In genomic region chr14:68686724-68687123, GRCh38 we compare ENCODE assay signal across 18 cellular contexts.
DNase-seq lines count a peak whose midpoint lies in the region; ATAC-seq and TF ChIP-seq lines count a peak whose summit lies in the region.
"Had no signal": no experiment of that assay in that cellular context is flagged by ENCODE, and none has a peak within 500 bp of the region (broad histone marks: within the 10 kb centered on the region; RNA-seq: fewer than 3 reads in every experiment).

No MANE protein-coding gene starts in this region.

- peak overlapping the region; percentile 74 for H2BK120ac ChIP-seq in trophoblast cell (ENCODE audit: insufficient read depth, low read length, poor library complexity)

- BruUV-seq in PC-3 (replicated peaks; lab: Mats Ljungman, UMichigan), result no TSS peak

- H3K27me3 Mint-ChIP-seq in T-helper 2 cell treated with Interferon-gamma antibody and Interleukin-4, amounts not matched to agents 5 μg/mL and 100 μg/mL, for 36 hours (ENCODE audit: low read depth), result no peaks in the 10 kb centered on the region
- H3K27me3 Mint-ChIP-seq: activated T-cell treated with anti-CD3 and anti-CD28 coated beads, Interleukin-2, amount 50 U/mL, for 24 hours had no signal

- no peak overlapping the region for H3K4me3 Mint-ChIP-seq in T-helper 2 cell treated with Interferon-gamma antibody and Interleukin-4, amounts not matched to agents 5 μg/mL and 100 μg/mL, for 36 hours
- H3K4me3 Mint-ChIP-seq: activated T-cell treated with anti-CD3 and anti-CD28 coated beads, Interleukin-2, amount 50 U/mL, for 24 hours; neural crest cell had no signal

- no peak overlapping the region for H4K8ac ChIP-seq in trophoblast cell (ENCODE audit: low read depth, low read length)

- H2AFZ ChIP-seq in PC-3 (ENCODE audit: low read length) (no peak overlapping the region), trophoblast cell (ENCODE audit: insufficient read depth, low read length, poor library complexity) (no peak overlapping the region)

- POLR2A ChIA-PET in PC-3 (lab: Charles Lee; ENCODE audit: unreplicated experiment), result interaction anchor here (0.6 kb wide), 1 partner anchor 1293 kb away, joined by 3 read pairs; no protein-coding TSS in a partner anchor

- H3K36me3 Mint-ChIP-seq in T-helper 2 cell treated with Interferon-gamma antibody and Interleukin-4, amounts not matched to agents 5 μg/mL and 100 μg/mL, for 36 hours (ENCODE audit: low read depth), result no peaks in the 10 kb centered on the region

- H3K4me3 ChIP-seq in PC-3 (ENCODE audit: low read length) (no peak overlapping the region), trophoblast cell (ENCODE audit: low read depth, low read length) (no peak overlapping the region), aorta (ENCODE audit: low read length in 2 of 2) (no peak overlapping the region)
- H3K4me3 ChIP-seq in effector memory CD4-positive, alpha-beta T cell (ENCODE audit: insufficient read depth, low read depth, low read length, poor library complexity, severe bottlenecking), result no peak overlapping the region
- H3K4me3 ChIP-seq: right lobe of liver had no signal

- H3K4me1 Mint-ChIP-seq in T-helper 2 cell treated with Interferon-gamma antibody and Interleukin-4, amounts not matched to agents 5 μg/mL and 100 μg/mL, for 36 hours (ENCODE audit: low read depth), result peaks cover 35% of the 10 kb centered on the region

- H3K27ac ChIP-seq in PC-3 (ENCODE audit: low read length), result peak overlapping the region; percentile 96
- peak overlapping the region; percentile 79 for H3K27ac ChIP-seq in effector memory CD4-positive, alpha-beta T cell (ENCODE audit: insufficient read depth, low read length, poor library complexity, severe bottlenecking)
- peak overlapping the region; percentile 95 for H3K27ac ChIP-seq in trophoblast cell (ENCODE audit: low read depth, low read length)
- no peak overlapping the region for H3K27ac ChIP-seq in aorta (ENCODE audit: low read depth in 1 of 2, low read length in 2 of 2)
- H3K27ac ChIP-seq: right lobe of liver, VCaP had no signal

- H3K36me3 ChIP-seq in PC-3 (ENCODE audit: low read depth, low read length), result 0 out of 2 replicates have a peak, but pooled peaks cover 4% of the 10 kb centered on the region
- no peaks in the 10 kb centered on the region for H3K36me3 ChIP-seq in effector memory CD4-positive, alpha-beta T cell (ENCODE audit: control insufficient read depth, insufficient read depth, low read length)
- H3K36me3 ChIP-seq in trophoblast cell (ENCODE audit: control insufficient read depth in 1 of 2, insufficient read depth in 2 of 2, low read length in 2 of 2), result no peaks in the 10 kb centered on the region
- no peaks in the 10 kb centered on the region for H3K36me3 ChIP-seq in aorta (ENCODE audit: control insufficient read depth in 1 of 2, insufficient read depth in 2 of 2, low read length in 1 of 2)
- H3K36me3 ChIP-seq: right lobe of liver had no signal

- H3K9me2 ChIP-seq in PC-3 (replicated peaks; ENCODE audit: low read length), result no peaks in the 10 kb centered on the region

- no peak overlapping the region for H3K4ac ChIP-seq in trophoblast cell (ENCODE audit: low read depth, low read length)

- no peak overlapping the region for H3K4me2 ChIP-seq in PC-3 (ENCODE audit: low read length)
- no peak overlapping the region for H3K4me2 ChIP-seq in trophoblast cell (ENCODE audit: low read length)

- H3K23ac ChIP-seq in trophoblast cell (ENCODE audit: low read length), result no peak overlapping the region

- H3K27me3 ChIP-seq in PC-3 (ENCODE audit: low read length) (no peaks in the 10 kb centered on the region), trophoblast cell (ENCODE audit: insufficient read depth, low read length) (no peaks in the 10 kb centered on the region), aorta (ENCODE audit: control insufficient read depth in 1 of 2, insufficient read depth in 2 of 2, low read length in 1 of 2) (no peaks in the 10 kb centered on the region)
- no peaks in the 10 kb centered on the region for H3K27me3 ChIP-seq in effector memory CD4-positive, alpha-beta T cell (replicated peaks; ENCODE audit: control insufficient read depth, insufficient read depth, low read length, poor library complexity, severe bottlenecking)
- H3K27me3 ChIP-seq: right lobe of liver had no signal

- intact Hi-C loops in PC-3 (cut with micrococcal nuclease), result loop anchor here (1.0 to 2.0 kb wide), 2 partner anchors 88 to 274 kb away; no protein-coding TSS in a partner anchor
- intact Hi-C loops in aorta (cut with DNase I), result loop anchor here in 1 of 2 donors (10.0 kb wide), 2 partner anchors 442 to 742 kb away; no protein-coding TSS in a partner anchor

- ATAC-seq in PC-3 (no peak), HG02870 (IDR thresholded peaks at IDR 0.05; ENCODE audit: unreplicated experiment) (no peak), aorta (ENCODE audit: low FRiP score) (no peak)
- ATAC-seq: left cardiac atrium, right lobe of liver had no signal

- CTCF ChIA-PET in PC-3 (lab: Charles Lee), result no interaction called here

- H2AK5ac ChIP-seq in trophoblast cell (ENCODE audit: low read length), result peak overlapping the region; percentile 59

- H3K79me1 ChIP-seq in trophoblast cell (ENCODE audit: low read length), result peaks cover 53% of the 10 kb centered on the region

- no peak for TF ChIP-seq CTCF in PC-3 (conservative IDR thresholded peaks at IDR 0.05; ENCODE audit: low read depth, low read length)

- WGBS in trophoblast cell (ENCODE audit: extremely low coverage, insufficient coverage, insufficient read length), result no CpG with 5 or more reads among the region's 8 CpGs
- 95 to 97% methylated on average over 8 of the region's 8 CpGs for WGBS in aorta, 2 donors

- H2BK5ac ChIP-seq in trophoblast cell (ENCODE audit: low read depth, low read length, poor library complexity), result peak overlapping the region; percentile 54

- H3K4me1 ChIP-seq in PC-3 (ENCODE audit: insufficient read depth, low read length) (peaks cover 71% of the 10 kb centered on the region), trophoblast cell (ENCODE audit: control insufficient read depth in 1 of 2, insufficient read depth in 2 of 2, low read length in 2 of 2) (peaks cover 38 to 41% of the 10 kb centered on the region in 2 experiments), aorta (ENCODE audit: control insufficient read depth in 1 of 2, insufficient read depth in 2 of 2, low read length in 2 of 2) (peaks cover 2 to 8% of the 10 kb centered on the region in 2 donors)
- H3K4me1 ChIP-seq in effector memory CD4-positive, alpha-beta T cell (ENCODE audit: control insufficient read depth, insufficient read depth, low read length, poor library complexity, severe bottlenecking), result peaks cover 43% of the 10 kb centered on the region

- DNase-seq in T-helper 2 cell treated with Interferon-gamma antibody and Interleukin-4, amounts not matched to agents 5 μg/mL and 100 μg/mL, for 36 hours (ENCODE audit: low spot score), result no peak
- no peak for DNase-seq in T-helper 2 cell
- no peak for DNase-seq in PC-3
- DNase-seq in effector memory CD4-positive, alpha-beta T cell, result no peak
- DNase-seq in trophoblast cell, result no peak
- no peak for DNase-seq in stimulated activated CD4-positive, alpha-beta T cell treated with anti-CD3 and anti-CD28 coated beads, Interleukin-15, amount 100 ng/mL, for 24 hours
- DNase-seq in aorta, result no peak
- DNase-seq: 8988T, glutamatergic neuron, left cardiac atrium, NCI-H2029, NCI-H748 treated with DMSO at 0.1 percent for 48 hours, right lobe of liver, SHP77 treated with DMSO at 0.1 percent for 48 hours had no signal

- H3K18ac ChIP-seq in trophoblast cell (ENCODE audit: low read length), result peak overlapping the region; percentile 83

- H4K91ac ChIP-seq in trophoblast cell (ENCODE audit: low read depth, low read length), result peak overlapping the region; percentile 90

- H2BK12ac ChIP-seq in trophoblast cell (ENCODE audit: low read length), result peak overlapping the region; percentile 94

- H3K27ac Mint-ChIP-seq in T-helper 2 cell treated with Interferon-gamma antibody and Interleukin-4, amounts not matched to agents 5 μg/mL and 100 μg/mL, for 36 hours, result peak overlapping the region; percentile 67

- H3K9me3 Mint-ChIP-seq in T-helper 2 cell treated with Interferon-gamma antibody and Interleukin-4, amounts not matched to agents 5 μg/mL and 100 μg/mL, for 36 hours, result no peaks in the 10 kb centered on the region
- H3K9me3 Mint-ChIP-seq: activated T-cell treated with anti-CD3 and anti-CD28 coated beads, Interleukin-2, amount 50 U/mL, for 24 hours; neural crest cell had no signal

- no peak overlapping the region for H4K12ac ChIP-seq in trophoblast cell (ENCODE audit: low read depth, low read length)

- no peak overlapping the region for H3K9ac ChIP-seq in PC-3 (ENCODE audit: low read length)
- H3K9ac ChIP-seq in trophoblast cell (ENCODE audit: low read length), result no peak overlapping the region

- H3K79me2 ChIP-seq in PC-3 (ENCODE audit: low read length) (no peaks in the 10 kb centered on the region), trophoblast cell (ENCODE audit: control insufficient read depth, insufficient read depth, low read length, poor library complexity) (peaks cover 16% of the 10 kb centered on the region)

- no peaks in the 10 kb centered on the region for H4K20me1 ChIP-seq in PC-3 (ENCODE audit: low read length)

- peak overlapping the region; percentile 78 for H3K14ac ChIP-seq in trophoblast cell (ENCODE audit: low read length)

- H3K9me3 ChIP-seq in PC-3 (ENCODE audit: low read length) (no peaks in the 10 kb centered on the region; the same call in 1 of the 2 replicates), trophoblast cell (ENCODE audit: insufficient read depth, low read depth, low read length) (peaks cover 2% of the 10 kb centered on the region), aorta (ENCODE audit: control insufficient read depth, low read length) (no peaks in the 10 kb centered on the region)
- no peaks in the 10 kb centered on the region for H3K9me3 ChIP-seq in effector memory CD4-positive, alpha-beta T cell (ENCODE audit: control insufficient read depth, low read length)
- H3K9me3 ChIP-seq: right lobe of liver had no signal

- H3F3A ChIP-seq in PC-3 (ENCODE audit: low read length, unreplicated experiment), result peaks cover 8% of the 10 kb centered on the region

Comparison
In these comparisons a context has a peak if more than half of its experiments do, and no peak if none do; other contexts are left out.
1. H3K27ac ChIP-seq: peak in PC-3 (single experiment), effector memory CD4-positive, alpha-beta T cell (single experiment) and trophoblast cell (single experiment); none in aorta (0 of 2).